Comparison of ENCODE assay signal across 8 cellular contexts in genomic region chr3:157088506-157089454, GRCh38.
A peak's percentile ranks its signal among the peaks of the same experiment; 100 is the strongest.
DNase-seq lines count a peak whose midpoint lies in the region; ATAC-seq and TF ChIP-seq lines count a peak whose summit lies in the region.

No MANE protein-coding gene starts in this region.

- DNase-seq in Panc1 (ENCODE audit: low read depth, low spot score) = peak; percentile 61
- DNase-seq in adipocyte (ENCODE audit: low read depth) = peak; percentile 97
- peak; percentile 97 for DNase-seq in right atrium auricular region (ENCODE audit: low spot score)
- peak; percentile 92 for DNase-seq in retinal pigment epithelial cell (ENCODE audit: low read depth)
- no peak for DNase-seq in amygdala (lab: John Stamatoyannopoulos, UW)
- DNase-seq in NCI-H1436 (lab: John Stamatoyannopoulos, UW) = no peak

- no peaks in the 10 kb centered on the region for H3K9me3 ChIP-seq in Panc1 (ENCODE audit: control insufficient read depth, insufficient read depth, low read depth, low read length)
- no peaks in the 10 kb centered on the region for H3K9me3 ChIP-seq in adipocyte (ENCODE audit: control insufficient read depth, low read length)
- no peaks in the 10 kb centered on the region for H3K9me3 ChIP-seq in right atrium auricular region

- in situ Hi-C loops in Panc1 (cut with HindIII; ENCODE audit: low pct_unique_long_range_greater_than_20kb, low sequenced_read_pairs) = no loop called here

- intact Hi-C loops in Panc1 (cut with micrococcal nuclease; ENCODE audit: unreplicated experiment) = loop anchor here (5.0 kb wide), 1 partner anchor 44 kb away; no protein-coding TSS in a partner anchor

- H3K36me3 ChIP-seq in Panc1 (ENCODE audit: control insufficient read depth, insufficient read depth, low read length) (no peaks in the 10 kb centered on the region), adipocyte (ENCODE audit: control insufficient read depth, insufficient read depth, low read length, severe bottlenecking) (no peaks in the 10 kb centered on the region), right atrium auricular region (no peaks in the 10 kb centered on the region)

- BruUV-seq in Panc1 (replicated peaks; lab: Mats Ljungman, UMichigan) = no TSS peak

- H3K9ac ChIP-seq in adipocyte (ENCODE audit: low read length) = peak overlapping the region; percentile 94

- H3K4me3 ChIP-seq in Panc1 (ENCODE audit: low read depth in 2 of 2, low read length in 2 of 2) = peak overlapping the region; percentile 66 to 74
- peak overlapping the region; percentile 81 for H3K4me3 ChIP-seq in adipocyte (ENCODE audit: low read length)
- H3K4me3 ChIP-seq in right atrium auricular region = peak overlapping the region; percentile 51 to 62
- H3K4me3 ChIP-seq in retinal pigment epithelial cell (ENCODE audit: low read length) = peak overlapping the region; percentile 52

- CTCF ChIA-PET in Panc1 (lab: Charles Lee) = interaction anchor here (0.7 to 1.5 kb wide), 3 partner anchors 41 to 912 kb away, joined by 3 to 6 read pairs (median 4); no protein-coding TSS in a partner anchor

- peaks cover 21% of the 10 kb centered on the region for H3K4me1 ChIP-seq in Panc1 (ENCODE audit: control insufficient read depth, insufficient read depth, low read length)
- H3K4me1 ChIP-seq in adipocyte (ENCODE audit: control insufficient read depth, insufficient read depth, low read length) = peaks cover 36% of the 10 kb centered on the region
- H3K4me1 ChIP-seq in right atrium auricular region = peaks cover 0 to 73% of the 10 kb centered on the region in 2 donors

- no peaks in the 10 kb centered on the region for H3K27me3 ChIP-seq in Panc1 (ENCODE audit: control insufficient read depth, insufficient read depth, low read length)
- no peaks in the 10 kb centered on the region for H3K27me3 ChIP-seq in adipocyte (replicated peaks; ENCODE audit: control insufficient read depth, insufficient read depth, low read length)
- no peaks in the 10 kb centered on the region for H3K27me3 ChIP-seq in right atrium auricular region

- ATAC-seq in HG02642 (IDR thresholded peaks at IDR 0.05; ENCODE audit: poor library complexity, unreplicated experiment) = peak; percentile 76
- ATAC-seq in Panc1 = peak; percentile 94

- peak overlapping the region; percentile 93 for H3K27ac ChIP-seq in Panc1 (ENCODE audit: low read length)
- peak overlapping the region; percentile 99 to 100 for H3K27ac ChIP-seq in right atrium auricular region

- POLR2A ChIA-PET in Panc1 (lab: Charles Lee) = interaction anchor here (0.6 to 1.1 kb wide), 5 partner anchors 25 to 312 kb away, joined by 3 read pairs; no protein-coding TSS in a partner anchor

- TF ChIP-seq CTCF in GM12873 (IDR thresholded peaks at IDR 0.05; ENCODE audit: insufficient read depth, low read depth, low read length, missing control alignments) (peak; percentile 16), Panc1 (IDR thresholded peaks at IDR 0.05) (peak; percentile 37), right atrium auricular region (IDR thresholded peaks at IDR 0.05) (peak in 1 of 2 donors; percentile 48), retinal pigment epithelial cell (conservative IDR thresholded peaks at IDR 0.05; ENCODE audit: low read depth, low read length) (no peak)

Comparison
In these comparisons a context has a peak if more than half of its experiments do, and no peak if none do; other contexts are left out.
1. DNase-seq: peak in Panc1 (single experiment), adipocyte (single experiment), right atrium auricular region (single experiment) and retinal pigment epithelial cell (single experiment); none in amygdala (0 of 56) and NCI-H1436 (single experiment).
2. Peak in every context shown above with its lines, with median percentiles within 50 percentile points of each other: H3K4me3 ChIP-seq.